In the genomic region with DNA sequence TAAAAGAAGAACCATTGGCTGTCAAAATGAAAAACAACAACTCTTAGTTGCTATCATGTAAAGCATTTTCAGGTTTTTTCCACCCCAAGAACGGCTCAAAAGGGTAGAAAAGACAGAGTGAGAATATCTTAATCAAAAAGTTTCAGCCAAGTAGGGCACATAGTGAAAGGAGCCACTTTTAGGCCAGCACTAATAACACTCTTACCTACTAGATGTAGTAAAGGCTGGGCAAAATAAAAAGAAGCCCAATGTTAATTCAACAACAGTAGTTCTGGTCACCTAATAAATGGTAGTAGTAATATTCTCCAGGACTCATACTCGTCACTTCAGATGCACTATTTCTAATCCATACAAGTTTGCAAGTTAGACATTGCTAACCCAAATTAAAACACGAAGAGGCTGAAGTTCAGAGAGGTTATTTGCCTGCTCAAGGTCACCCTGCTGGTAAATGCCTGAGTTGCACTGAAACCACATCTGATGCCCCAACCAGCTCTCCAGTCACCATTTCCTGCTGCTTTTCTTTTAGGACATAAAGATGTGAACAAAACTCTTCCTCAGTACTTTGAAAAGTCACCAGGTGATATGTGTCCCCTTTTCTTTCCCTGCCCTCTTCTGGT, we compare ENCODE assay signal across 8 cellular contexts. TPM values are rescaled to one million over a fixed set of nuclear protein-coding genes. Genes with fewer than 3 reads are reported as not detected.
DNase-seq lines count a peak whose midpoint lies in the region; ATAC-seq and TF ChIP-seq lines count a peak whose summit lies in the region.

No MANE protein-coding gene starts in this region.

- no peak overlapping the region for H3K27ac ChIP-seq in SU-DHL-6 (ENCODE audit: low read depth, low read length)

- H3K9ac ChIP-seq in SU-DHL-6 (ENCODE audit: low read length), result no peak overlapping the region

- H3K9me2 ChIP-seq in SU-DHL-6 (replicated peaks; ENCODE audit: insufficient read depth, low read length), result no peaks in the 10 kb centered on the region

- no peaks in the 10 kb centered on the region for H3K9me3 ChIP-seq in SU-DHL-6 (ENCODE audit: insufficient read depth, low read length)

- CTCF ChIA-PET in activated CD4-positive, alpha-beta memory T cell treated with anti-CD3 and anti-CD28 coated beads for 36 hours (lab: Charles Lee), result interaction anchor here (1.1 kb wide), 1 partner anchor 10 kb away, joined by 3 read pairs; no protein-coding TSS in a partner anchor

- H3K27me3 ChIP-seq in SU-DHL-6 (ENCODE audit: low read length), result no peaks in the 10 kb centered on the region

- peaks cover 39% of the 10 kb centered on the region for H4K20me1 ChIP-seq in SU-DHL-6 (ENCODE audit: low read depth, low read length)

- peaks cover 12% of the 10 kb centered on the region for H3K9me3 Mint-ChIP-seq in mesothelial cell of epicardium
- H3K9me3 Mint-ChIP-seq in activated T-cell treated with anti-CD3 and anti-CD28 coated beads, Interleukin-2, amount 50 U/mL, for 4 hours, result no peaks in the 10 kb centered on the region
- no peaks in the 10 kb centered on the region for H3K9me3 Mint-ChIP-seq in activated CD4-positive, alpha-beta memory T cell treated with anti-CD3 and anti-CD28 coated beads for 36 hours

- H3K4me3 ChIP-seq in SU-DHL-6 (ENCODE audit: insufficient read depth, low read length, poor library complexity, severe bottlenecking), result no peak overlapping the region

- peak overlapping the region; percentile 48 for H3K27ac Mint-ChIP-seq in mesothelial cell of epicardium
- no peak overlapping the region for H3K27ac Mint-ChIP-seq in activated CD4-positive, alpha-beta memory T cell treated with anti-CD3 and anti-CD28 coated beads for 36 hours

- DNase-seq in Daoy (ENCODE audit: low read depth) (peak; percentile 36), mesothelial cell of epicardium (ENCODE audit: low spot score in 2 of 2, unreplicated experiment in 2 of 2) (no peak), D341Med (ENCODE audit: low spot score) (no peak)
- DNase-seq in activated T-cell treated with anti-CD3 and anti-CD28 coated beads, Interleukin-2, amount 50 U/mL, for 4 hours, result no peak
- DNase-seq in activated CD4-positive, alpha-beta memory T cell treated with anti-CD3 and anti-CD28 coated beads for 36 hours, result no peak

- H2AFZ ChIP-seq in SU-DHL-6 (ENCODE audit: low read depth, low read length, severe bottlenecking), result no peak overlapping the region

- intact Hi-C loops in activated CD4-positive, alpha-beta memory T cell treated with anti-CD3 and anti-CD28 coated beads for 36 hours (cut with micrococcal nuclease), result no loop called here

- H3K36me3 ChIP-seq in SU-DHL-6 (ENCODE audit: low read length), result no peaks in the 10 kb centered on the region

- H3K36me3 Mint-ChIP-seq in mesothelial cell of epicardium, result peaks cover 9% of the 10 kb centered on the region
- no peaks in the 10 kb centered on the region for H3K36me3 Mint-ChIP-seq in activated T-cell treated with anti-CD3 and anti-CD28 coated beads, Interleukin-2, amount 50 U/mL, for 4 hours (ENCODE audit: insufficient read depth)
- no peaks in the 10 kb centered on the region for H3K36me3 Mint-ChIP-seq in activated CD4-positive, alpha-beta memory T cell treated with anti-CD3 and anti-CD28 coated beads for 36 hours

- H3K4me3 Mint-ChIP-seq in mesothelial cell of epicardium, result no peak overlapping the region
- H3K4me3 Mint-ChIP-seq in activated T-cell treated with anti-CD3 and anti-CD28 coated beads, Interleukin-2, amount 50 U/mL, for 4 hours, result no peak overlapping the region
- no peak overlapping the region for H3K4me3 Mint-ChIP-seq in activated CD4-positive, alpha-beta memory T cell treated with anti-CD3 and anti-CD28 coated beads for 36 hours

- TF ChIP-seq CTCF in SU-DHL-6 (IDR thresholded peaks at IDR 0.05; ENCODE audit: insufficient read depth, low read length, poor library complexity, severe bottlenecking) (peak; percentile 18), mesothelial cell of epicardium (IDR thresholded peaks at IDR 0.05; ENCODE audit: unreplicated experiment) (no peak)

- no peaks in the 10 kb centered on the region for H3F3A ChIP-seq in SU-DHL-6 (ENCODE audit: insufficient read depth)

- POLR2A ChIA-PET in activated CD4-positive, alpha-beta memory T cell treated with anti-CD3 and anti-CD28 coated beads for 36 hours (lab: Charles Lee), result no interaction called here

- H3K4me2 ChIP-seq in SU-DHL-6 (ENCODE audit: low read depth, low read length, poor library complexity, severe bottlenecking), result peak overlapping the region; percentile 25

- no peaks in the 10 kb centered on the region for H3K27me3 Mint-ChIP-seq in mesothelial cell of epicardium (ENCODE audit: low read depth)
- peaks cover 11% of the 10 kb centered on the region for H3K27me3 Mint-ChIP-seq in activated T-cell treated with anti-CD3 and anti-CD28 coated beads, Interleukin-2, amount 50 U/mL, for 4 hours (ENCODE audit: low read depth)
- H3K27me3 Mint-ChIP-seq in activated CD4-positive, alpha-beta memory T cell treated with anti-CD3 and anti-CD28 coated beads for 36 hours, result peaks cover 22% of the 10 kb centered on the region

- H3K79me2 ChIP-seq in SU-DHL-6 (ENCODE audit: insufficient read depth, low read length), result peaks cover 92% of the 10 kb centered on the region

- H3K4me1 Mint-ChIP-seq in mesothelial cell of epicardium, result peaks cover 79% of the 10 kb centered on the region
- peaks cover 4% of the 10 kb centered on the region for H3K4me1 Mint-ChIP-seq in activated T-cell treated with anti-CD3 and anti-CD28 coated beads, Interleukin-2, amount 50 U/mL, for 4 hours (ENCODE audit: low read depth)
- H3K4me1 Mint-ChIP-seq in activated CD4-positive, alpha-beta memory T cell treated with anti-CD3 and anti-CD28 coated beads for 36 hours (ENCODE audit: low read depth), result no peaks in the 10 kb centered on the region

- ATAC-seq in GM19395 (IDR thresholded peaks at IDR 0.05; ENCODE audit: unreplicated experiment) (peak; percentile 76), HG03135 (IDR thresholded peaks at IDR 0.05; ENCODE audit: unreplicated experiment) (peak; percentile 64)
- no peak for ATAC-seq in activated T-cell treated with anti-CD3 and anti-CD28 coated beads, Interleukin-2, amount 50 U/mL, for 4 hours

RNA-seq across cellular contexts. Expression of a gene that starts 7.5 kb away (rescaled TPM):
- 36.0 and 40.1 TPM in 2 replicates for total RNA-seq in Daoy (2014; rRNA removed; shearing (Covaris generic))
- 88.0 to 93.7 TPM (median 90.7 TPM) in 3 replicates for total RNA-seq in mesothelial cell of epicardium
- 1 to 10 TPM; 2.3 to 4.0 (median 2.4) TPM for total RNA-seq in activated T-cell treated with anti-CD3 and anti-CD28 coated beads, Interleukin-2, amount 50 U/mL, for 4 hours
- total RNA-seq in activated CD4-positive, alpha-beta memory T cell treated with anti-CD3 and anti-CD28 coated beads for 36 hours, result 1 to 10 TPM; 1.4 to 1.5 TPM

Comparison
In these comparisons a context has a peak if more than half of its experiments do, and no peak if none do; other contexts are left out.
1. ATAC-seq: peak in GM19395 (single experiment) and HG03135 (single experiment); none in activated T-cell treated with anti-CD3 and anti-CD28 coated beads, Interleukin-2, amount 50 U/mL, for 4 hours (0 of 2).